10 cellular contexts compared by ENCODE assay signal in genomic region chr1:215793210-215793609, GRCh38.
DNase-seq lines count a peak whose midpoint lies in the region; ATAC-seq and TF ChIP-seq lines count a peak whose summit lies in the region.
"Had no signal": no experiment of that assay in that cellular context is flagged by ENCODE, and none has a peak within 500 bp of the region (broad histone marks: within the 10 kb centered on the region; RNA-seq: fewer than 3 reads in every experiment).

No MANE protein-coding gene starts in this region.

- no peak overlapping the region for H3K14ac ChIP-seq in H9 (ENCODE audit: insufficient read depth, low read length)

- no peaks in the 10 kb centered on the region for H3K9me3 Mint-ChIP-seq in H9
- no peaks in the 10 kb centered on the region for H3K9me3 Mint-ChIP-seq in CD8-positive, alpha-beta T cell

- H3K18ac ChIP-seq in H9 (ENCODE audit: insufficient read length, low read depth, low read length), result no peak overlapping the region

- H3K9me2 ChIP-seq in SK-N-SH, result no peaks in the 10 kb centered on the region

- H2AK5ac ChIP-seq in H9 (ENCODE audit: insufficient read length, low read length), result no peak overlapping the region

- peak; percentile 57 for TF ChIP-seq RAD21 in SK-N-SH (IDR thresholded peaks at IDR 0.05; ENCODE audit: low read length)

- H3T11ph ChIP-seq in H9 (ENCODE audit: low read length), result no peak overlapping the region

- no peak for ATAC-seq in CD8-positive, alpha-beta T cell
- ATAC-seq in GM19467 (IDR thresholded peaks at IDR 0.05; ENCODE audit: unreplicated experiment), result no peak
- no peak for ATAC-seq in stimulated activated naive CD8-positive, alpha-beta T cell treated with anti-CD3 and anti-CD28 coated beads, Interleukin-15, Interleukin-2, amounts not matched to agents 100 U/mL and 50 U/mL, for 24 hours
- ATAC-seq: left colon had no signal

- H2BK20ac ChIP-seq in H9 (ENCODE audit: low read depth, low read length, poor library complexity, severe bottlenecking), result no peak overlapping the region

- no peak overlapping the region for H4K5ac ChIP-seq in H9 (ENCODE audit: insufficient read length, low read depth, low read length)

- H3K79me2 ChIP-seq in H9 (ENCODE audit: insufficient read depth, low read length), result no peaks in the 10 kb centered on the region
- H3K79me2 ChIP-seq in SK-N-SH (ENCODE audit: insufficient read depth), result no peaks in the 10 kb centered on the region

- no peaks in the 10 kb centered on the region for H3K36me3 Mint-ChIP-seq in H9 (ENCODE audit: insufficient read depth in 1 of 3, low read depth in 3 of 3)
- no peaks in the 10 kb centered on the region for H3K36me3 Mint-ChIP-seq in CD8-positive, alpha-beta T cell

- peaks cover 17% of the 10 kb centered on the region for H3F3A ChIP-seq in SK-N-SH (replicated peaks; ENCODE audit: insufficient read depth)

- H2BK5ac ChIP-seq in H9 (ENCODE audit: insufficient read length, low read length), result no peak overlapping the region

- no peak overlapping the region for H4K91ac ChIP-seq in H9 (ENCODE audit: insufficient read length, low read depth, low read length)

- no peaks in the 10 kb centered on the region for H3K79me1 ChIP-seq in H9 (ENCODE audit: insufficient read depth, low read depth, low read length, poor library complexity, severe bottlenecking)

- H3K4me2 ChIP-seq in H9 (ENCODE audit: insufficient read depth, insufficient read length, low read length), result no peak overlapping the region
- no peak overlapping the region for H3K4me2 ChIP-seq in SK-N-SH

- POLR2A ChIA-PET in SK-N-SH (lab: Yijun Ruan, JAX), result no interaction called here
- POLR2A ChIA-PET in CD8-positive, alpha-beta T cell (lab: Charles Lee), result no interaction called here

- H4K20me1 ChIP-seq in H9 (ENCODE audit: control insufficient read depth, insufficient read depth, insufficient read length), result no peaks in the 10 kb centered on the region
- H4K20me1 ChIP-seq in SK-N-SH (ENCODE audit: insufficient read depth), result no peaks in the 10 kb centered on the region

- H3K9ac ChIP-seq in H9 (ENCODE audit: extremely low read depth, insufficient read length, low read length) (no peak overlapping the region), SK-N-SH (no peak overlapping the region)

- H3K27ac Mint-ChIP-seq in H9, result no peak overlapping the region
- no peak overlapping the region for H3K27ac Mint-ChIP-seq in CD8-positive, alpha-beta T cell

- no peaks in the 10 kb centered on the region for H3K4me1 Mint-ChIP-seq in H9
- no peaks in the 10 kb centered on the region for H3K4me1 Mint-ChIP-seq in CD8-positive, alpha-beta T cell (ENCODE audit: low read depth)

- H3K36me3 ChIP-seq in SK-N-SH (replicated peaks in 1 of 2; ENCODE audit: control insufficient read depth in 1 of 2, insufficient read depth in 2 of 2, low read length in 1 of 2), result no peaks in the 10 kb centered on the region
- H3K36me3 ChIP-seq in CD8-positive, alpha-beta T cell (ENCODE audit: insufficient read depth, low read length), result no peaks in the 10 kb centered on the region

- H2AFZ ChIP-seq in H9 (ENCODE audit: low read length) (no peak overlapping the region), SK-N-SH (ENCODE audit: low read depth) (no peak overlapping the region)

- TF ChIP-seq EP300 in SK-N-SH (IDR thresholded peaks at IDR 0.05; ENCODE audit: borderline replicate concordance in 1 of 2, low read depth in 1 of 2, low read length in 1 of 2), result no peak

- H3K9me3 ChIP-seq in H9 (ENCODE audit: control insufficient read depth, low read depth, low read length) (no peaks in the 10 kb centered on the region), SK-N-SH (no peaks in the 10 kb centered on the region)
- H3K9me3 ChIP-seq in CD8-positive, alpha-beta T cell (ENCODE audit: low read length), result no peaks in the 10 kb centered on the region

- no peak overlapping the region for H3K27ac ChIP-seq in C4-2B
- H3K27ac ChIP-seq in H9 (ENCODE audit: insufficient read length, low read depth, low read length), result no peak overlapping the region
- H3K27ac ChIP-seq in SK-N-SH (ENCODE audit: low read depth in 2 of 2, low read length in 1 of 2), result peak overlapping the region in 1 of 2 experiments; percentile 50; a peak in 2 of 4 replicates
- no peak overlapping the region for H3K27ac ChIP-seq in CD8-positive, alpha-beta T cell (ENCODE audit: low read depth, low read length)

- DNase-seq in H9 (no peak), SK-N-SH (no peak), iPS-NIHi7 (ENCODE audit: extremely low spot score) (peak; percentile 30), activated T-cell treated with anti-CD3 and anti-CD28 coated beads for 4 hours (no peak)
- no peak for DNase-seq in CD8-positive, alpha-beta T cell
- DNase-seq in stimulated activated naive CD8-positive, alpha-beta T cell treated with anti-CD3 and anti-CD28 coated beads, Interleukin-15, Interleukin-2, amounts not matched to agents 100 U/mL and 50 U/mL, for 24 hours, result no peak
- DNase-seq: left colon, NCI-H1436 treated with DMSO at 0.1 percent for 48 hours had no signal

- H4K8ac ChIP-seq in H9 (replicated peaks; ENCODE audit: insufficient read length, low read depth, low read length), result no peak overlapping the region

- H3K27me3 Mint-ChIP-seq in H9 (ENCODE audit: low read depth), result no peaks in the 10 kb centered on the region
- no peaks in the 10 kb centered on the region for H3K27me3 Mint-ChIP-seq in CD8-positive, alpha-beta T cell (ENCODE audit: low read depth)

- H3K4me3 ChIP-seq in SK-N-SH (ENCODE audit: low read depth in 2 of 2, low read length in 1 of 2), result no peak overlapping the region
- no peak overlapping the region for H3K4me3 ChIP-seq in CD8-positive, alpha-beta T cell (ENCODE audit: low read depth, low read length)

- H2BK12ac ChIP-seq in H9 (ENCODE audit: insufficient read length, low read depth, low read length), result no peak overlapping the region

- H3K4ac ChIP-seq in H9 (ENCODE audit: low read depth, low read length), result no peak overlapping the region

- TF ChIP-seq CTCF in C4-2B (conservative IDR thresholded peaks at IDR 0.05), result peak; percentile 61
- TF ChIP-seq CTCF in H9 (conservative IDR thresholded peaks at IDR 0.05), result peak; percentile 60
- peak; percentile 67 for TF ChIP-seq CTCF in SK-N-SH (IDR thresholded peaks at IDR 0.05)
- TF ChIP-seq CTCF in CD8-positive, alpha-beta T cell (IDR thresholded peaks at IDR 0.05), result no peak

- H2BK15ac ChIP-seq in H9 (ENCODE audit: low read depth, low read length), result no peak overlapping the region

- no peaks in the 10 kb centered on the region for H3K27me3 ChIP-seq in H9 (ENCODE audit: insufficient read depth, low read length)
- no peaks in the 10 kb centered on the region for H3K27me3 ChIP-seq in SK-N-SH (ENCODE audit: insufficient read depth)
- H3K27me3 ChIP-seq in CD8-positive, alpha-beta T cell (ENCODE audit: insufficient read depth, low read length), result no peaks in the 10 kb centered on the region

- no peak overlapping the region for H3K56ac ChIP-seq in H9 (ENCODE audit: insufficient read length, low read depth, low read length)

- no peak overlapping the region for H3K23ac ChIP-seq in H9 (ENCODE audit: insufficient read length, low read depth, low read length)

- H2BK120ac ChIP-seq in H9 (ENCODE audit: low read depth, low read length, poor library complexity, severe bottlenecking), result no peak overlapping the region

- CTCF ChIA-PET in SK-N-SH (lab: Yijun Ruan, JAX), result no interaction called here
- CTCF ChIA-PET in CD8-positive, alpha-beta T cell (lab: Charles Lee), result no interaction called here

- no peaks in the 10 kb centered on the region for H3K4me1 ChIP-seq in H9 (ENCODE audit: insufficient read depth, low read length)
- no peaks in the 10 kb centered on the region; a peak in 1 of 4 replicates for H3K4me1 ChIP-seq in SK-N-SH (ENCODE audit: control insufficient read depth in 1 of 2, insufficient read depth in 2 of 2, low read depth in 1 of 2, low read length in 1 of 2)
- H3K4me1 ChIP-seq in CD8-positive, alpha-beta T cell (ENCODE audit: insufficient read depth, low read length), result no peaks in the 10 kb centered on the region

- no peaks in the 10 kb centered on the region for H3K23me2 ChIP-seq in H9 (ENCODE audit: insufficient read length, low read depth, low read length, poor library complexity, severe bottlenecking)

- H3K4me3 Mint-ChIP-seq in H9, result no peak overlapping the region
- no peak overlapping the region for H3K4me3 Mint-ChIP-seq in CD8-positive, alpha-beta T cell

- intact Hi-C loops in CD8-positive, alpha-beta T cell (cut with DNase I, micrococcal nuclease), result no loop called here

TF ChIP-seq in SK-N-SH, 30 proteins besides CTCF, POLR2A, EP300 and RAD21:
- TF ChIP-seq USF2 (IDR thresholded peaks at IDR 0.05; ENCODE audit: borderline replicate concordance, low read depth, low read length), result no peak
- peak; percentile 56 for TF ChIP-seq TCF12 (IDR thresholded peaks at IDR 0.05)
- peak; percentile 27; the same call in 1 of the 2 replicates for TF ChIP-seq SMC3 (IDR thresholded peaks at IDR 0.05; ENCODE audit: low read depth, low read length)
- peak; percentile 54; the same call in 1 of the 2 replicates for TF ChIP-seq FOSL2 (IDR thresholded peaks at IDR 0.05; ENCODE audit: borderline replicate concordance, low read depth)
- no peak for TF ChIP-seq SIN3A (IDR thresholded peaks at IDR 0.05; ENCODE audit: borderline replicate concordance, low read depth, low read length)
- TF ChIP-seq JUND (IDR thresholded peaks at IDR 0.05), result peak; percentile 44
- TF ChIP-seq GABPA (IDR thresholded peaks at IDR 0.05; ENCODE audit: low read depth), result no peak
- peak; percentile 87 for TF ChIP-seq MEF2A (IDR thresholded peaks at IDR 0.05; ENCODE audit: borderline replicate concordance, low read depth)
